14 cellular contexts compared by ENCODE assay signal in genomic region chr3:11566916-11567315, GRCh38.
A peak's percentile ranks its signal among the peaks of the same experiment; 100 is the strongest.
DNase-seq lines count a peak whose midpoint lies in the region; ATAC-seq and TF ChIP-seq lines count a peak whose summit lies in the region.
"Had no signal": no experiment of that assay in that cellular context is flagged by ENCODE, and none has a peak within 500 bp of the region (broad histone marks: within the 10 kb centered on the region; RNA-seq: fewer than 3 reads in every experiment).

No MANE protein-coding gene starts in this region.

- peaks cover 49% of the 10 kb centered on the region for H3K4me1 ChIP-seq in SJSA1 (replicated peaks)
- peaks cover 7 to 39% (median 31%) of the 10 kb centered on the region in 5 donors for H3K4me1 ChIP-seq in subcutaneous abdominal adipose tissue (ENCODE audit: control insufficient read depth in 5 of 5, insufficient read depth in 5 of 5, low read length in 5 of 5)

- peak overlapping the region; percentile 14 for H3K27ac Mint-ChIP-seq in activated CD8-positive, alpha-beta T cell treated with anti-CD3 and anti-CD28 coated beads for 36 hours
- no peak overlapping the region for H3K27ac Mint-ChIP-seq in activated CD8-positive, alpha-beta T cell treated with anti-CD3 and anti-CD28 coated beads, Interleukin-2, amount 10 ng/mL, durations not matched to agents 7 days and 5 days

- H3K36me3 Mint-ChIP-seq in activated CD8-positive, alpha-beta T cell treated with anti-CD3 and anti-CD28 coated beads for 36 hours (ENCODE audit: low read depth): peaks cover 21% of the 10 kb centered on the region
- peaks cover 16% of the 10 kb centered on the region for H3K36me3 Mint-ChIP-seq in activated CD8-positive, alpha-beta T cell treated with anti-CD3 and anti-CD28 coated beads, Interleukin-2, amount 10 ng/mL, durations not matched to agents 7 days and 5 days (ENCODE audit: low read depth)

- no peak for ATAC-seq in activated CD8-positive, alpha-beta T cell treated with anti-CD3 and anti-CD28 coated beads for 36 hours
- no peak for ATAC-seq in activated CD8-positive, alpha-beta T cell treated with anti-CD3 and anti-CD28 coated beads, Interleukin-2, amount 10 ng/mL, durations not matched to agents 7 days and 5 days
- no peak for ATAC-seq in GM18520 (IDR thresholded peaks at IDR 0.05; ENCODE audit: unreplicated experiment)

- H3K27ac ChIP-seq in SJSA1 (peak overlapping the region; percentile 99; the same call in 1 of the 2 replicates), subcutaneous abdominal adipose tissue (ENCODE audit: low read depth, low read length) (peak overlapping the region; percentile 88)
- H3K27ac ChIP-seq: neutrophil had no signal

- intact Hi-C loops in activated CD8-positive, alpha-beta T cell treated with anti-CD3 and anti-CD28 coated beads for 36 hours (cut with micrococcal nuclease): no loop called here

- H3K4me3 ChIP-seq in SJSA1: no peak overlapping the region
- H3K4me3 ChIP-seq in subcutaneous abdominal adipose tissue (ENCODE audit: low read depth in 1 of 5, low read length in 5 of 5): no peak overlapping the region

- H3K9me3 ChIP-seq in SJSA1 (replicated peaks): no peaks in the 10 kb centered on the region
- no peaks in the 10 kb centered on the region for H3K9me3 ChIP-seq in subcutaneous abdominal adipose tissue (ENCODE audit: control insufficient read depth in 5 of 5, low read length in 5 of 5)
- H3K9me3 ChIP-seq: neutrophil had no signal

- peaks cover 24% of the 10 kb centered on the region for H3K4me1 Mint-ChIP-seq in activated CD8-positive, alpha-beta T cell treated with anti-CD3 and anti-CD28 coated beads for 36 hours (ENCODE audit: low read depth)
- peaks cover 3% of the 10 kb centered on the region for H3K4me1 Mint-ChIP-seq in activated CD8-positive, alpha-beta T cell treated with anti-CD3 and anti-CD28 coated beads, Interleukin-2, amount 10 ng/mL, durations not matched to agents 7 days and 5 days (ENCODE audit: low read depth)

- CTCF ChIA-PET in activated CD8-positive, alpha-beta T cell treated with anti-CD3 and anti-CD28 coated beads for 36 hours (lab: Charles Lee): no interaction called here
- CTCF ChIA-PET in activated CD8-positive, alpha-beta T cell treated with anti-CD3 and anti-CD28 coated beads, Interleukin-2, amount 10 ng/mL, durations not matched to agents 7 days and 5 days (lab: Charles Lee): interaction anchor here (1.1 kb wide), 1 partner anchor 83 kb away, joined by 3 read pairs; no protein-coding TSS in a partner anchor

- TF ChIP-seq CTCF in activated CD8-positive, alpha-beta T cell treated with anti-CD3 and anti-CD28 coated beads for 36 hours (IDR thresholded peaks at IDR 0.05): no peak

- no peaks in the 10 kb centered on the region for H3K27me3 Mint-ChIP-seq in activated CD8-positive, alpha-beta T cell treated with anti-CD3 and anti-CD28 coated beads for 36 hours
- no peaks in the 10 kb centered on the region for H3K27me3 Mint-ChIP-seq in activated CD8-positive, alpha-beta T cell treated with anti-CD3 and anti-CD28 coated beads, Interleukin-2, amount 10 ng/mL, durations not matched to agents 7 days and 5 days (ENCODE audit: low read depth)

- H3K27me3 ChIP-seq in SJSA1 (replicated peaks): no peaks in the 10 kb centered on the region
- H3K27me3 ChIP-seq in subcutaneous abdominal adipose tissue (ENCODE audit: control insufficient read depth in 5 of 5, insufficient read depth in 4 of 5, low read length in 5 of 5): no peaks in the 10 kb centered on the region
- H3K27me3 ChIP-seq: neutrophil had no signal

- H3K36me3 ChIP-seq in SJSA1: peaks cover 58% of the 10 kb centered on the region
- H3K36me3 ChIP-seq in subcutaneous abdominal adipose tissue (ENCODE audit: control insufficient read depth in 5 of 5, insufficient read depth in 5 of 5, low read length in 5 of 5): peaks cover 0 to 49% (median 41%) of the 10 kb centered on the region in 5 donors

- H3K4me3 Mint-ChIP-seq in activated CD8-positive, alpha-beta T cell treated with anti-CD3 and anti-CD28 coated beads for 36 hours: no peak overlapping the region
- no peak overlapping the region for H3K4me3 Mint-ChIP-seq in activated CD8-positive, alpha-beta T cell treated with anti-CD3 and anti-CD28 coated beads, Interleukin-2, amount 10 ng/mL, durations not matched to agents 7 days and 5 days

- DNase-seq in activated CD8-positive, alpha-beta T cell treated with anti-CD3 and anti-CD28 coated beads for 36 hours: no peak
- no peak for DNase-seq in activated CD8-positive, alpha-beta T cell treated with anti-CD3 and anti-CD28 coated beads, Interleukin-2, amount 10 ng/mL, durations not matched to agents 7 days and 5 days
- DNase-seq in SJSA1 (ENCODE audit: low read depth in 1 of 2, low spot score in 2 of 2) (no peak), iPS-NIHi7 (ENCODE audit: extremely low spot score) (peak; percentile 67), dedifferentiated amniotic fluid mesenchymal stem cell (ENCODE audit: extremely low spot score) (no peak)
- DNase-seq in effector CD8-positive, alpha-beta T cell (lab: John Stamatoyannopoulos, UW): no peak
- DNase-seq: ACHN; activated T-cell treated with anti-CD3 and anti-CD28 coated beads, Interleukin-2, amount 50 U/mL, for 48 hours; MM.1S; SHP77; stimulated activated naive CD4-positive, alpha-beta T cell treated with Interleukin-2 at 50 U/mL for 16 hours had no signal

- no peaks in the 10 kb centered on the region for H3K9me3 Mint-ChIP-seq in activated CD8-positive, alpha-beta T cell treated with anti-CD3 and anti-CD28 coated beads for 36 hours
- no peaks in the 10 kb centered on the region for H3K9me3 Mint-ChIP-seq in activated CD8-positive, alpha-beta T cell treated with anti-CD3 and anti-CD28 coated beads, Interleukin-2, amount 10 ng/mL, durations not matched to agents 7 days and 5 days (ENCODE audit: insufficient read depth)

- no peak overlapping the region for H3K9ac ChIP-seq in subcutaneous abdominal adipose tissue (ENCODE audit: low read length in 5 of 5)

- POLR2A ChIA-PET in activated CD8-positive, alpha-beta T cell treated with anti-CD3 and anti-CD28 coated beads for 36 hours (lab: Charles Lee): no interaction called here
- POLR2A ChIA-PET in activated CD8-positive, alpha-beta T cell treated with anti-CD3 and anti-CD28 coated beads, Interleukin-2, amount 10 ng/mL, durations not matched to agents 7 days and 5 days (lab: Charles Lee): no interaction called here
